22 cellular contexts compared by ENCODE assay signal in the genomic region with DNA sequence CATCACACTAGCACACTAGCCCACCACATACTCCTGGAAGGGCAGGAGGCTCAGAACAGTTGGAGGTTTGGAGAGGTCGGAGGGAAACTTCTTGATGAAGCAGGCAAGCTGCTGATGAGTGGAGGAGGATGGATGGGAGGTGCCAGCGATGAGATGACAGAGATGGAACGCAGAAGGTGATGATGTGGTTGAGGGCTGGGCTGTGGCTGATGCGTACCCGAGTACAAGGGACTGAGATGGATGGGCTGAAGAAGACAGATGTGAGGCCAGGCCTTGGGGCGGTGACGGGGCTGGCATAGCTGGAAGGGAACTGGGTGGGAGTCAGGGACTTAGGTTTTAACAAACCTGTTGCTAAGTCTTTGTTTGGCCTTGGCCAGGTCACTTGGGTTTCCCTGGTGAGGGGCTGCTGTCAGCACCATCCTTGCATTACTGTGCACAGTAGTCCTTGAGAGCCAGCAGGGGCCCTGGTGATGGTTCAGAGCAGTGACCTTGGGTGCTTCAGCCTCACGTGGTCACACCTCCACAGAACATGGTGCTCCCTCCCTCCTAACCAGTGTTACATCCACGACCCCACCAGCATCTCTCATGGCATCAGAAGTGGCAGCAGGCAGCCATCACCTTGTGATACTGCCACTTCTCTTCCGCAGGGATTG.
"Had no signal": no experiment of that assay in that cellular context is flagged by ENCODE, and none has a peak within 500 bp of the region (broad histone marks: within the 10 kb centered on the region; RNA-seq: fewer than 3 reads in every experiment).

No MANE protein-coding gene starts in this region.

- H3K27me3 ChIP-seq: brain microvascular endothelial cell, MG63, Peyer's patch had no signal

- H3K4me3 Mint-ChIP-seq: activated B cell treated with CpG ODN at 0.5 μM for 24 hours; activated CD4-positive, alpha-beta T cell treated with anti-CD3 and anti-CD28 coated beads, Interleukin-2, amount 10 ng/mL, durations not matched to agents 24 days and 14 days; activated CD8-positive, alpha-beta memory T cell treated with anti-CD3 and anti-CD28 coated beads, Interleukin-2, amount 10 ng/mL, durations not matched to agents 7 days and 5 days; activated naive CD4-positive, alpha-beta T cell treated with anti-CD3 and anti-CD28 coated beads for 36 hours; activated naive CD8-positive, alpha-beta T cell treated with anti-CD3 and anti-CD28 coated beads for 36 hours; activated T-cell treated with anti-CD3 and anti-CD28 coated beads, Interleukin-2, amount 50 U/mL, for 24 hours; activated T-helper 1 cell treated with anti-CD3 and anti-CD28 coated beads, Interleukin-12 subunit alpha, Interleukin-12 subunit beta, Interleukin-2, Interleukin-4 antibody, amounts not matched to agents 30 ng/mL and 10 ng/mL and 1 ng/mL, durations not matched to agents 14 hours and 24 hours and 36 hours; T-cell had no signal

- H3K9ac ChIP-seq: KMS-11 had no signal

- H3K4me2 ChIP-seq: KMS-11 had no signal

- H3K36me3 Mint-ChIP-seq: activated CD8-positive, alpha-beta memory T cell treated with anti-CD3 and anti-CD28 coated beads, Interleukin-2, amount 10 ng/mL, durations not matched to agents 7 days and 5 days; activated naive CD8-positive, alpha-beta T cell treated with anti-CD3 and anti-CD28 coated beads for 36 hours; T-cell had no signal

- H3K36me3 ChIP-seq: brain microvascular endothelial cell, MG63, Peyer's patch had no signal

- FAIRE-seq: TTC549 had no signal

- H3K9me3 Mint-ChIP-seq: activated B cell treated with CpG ODN at 0.5 μM for 24 hours; activated CD4-positive, alpha-beta T cell treated with anti-CD3 and anti-CD28 coated beads, Interleukin-2, amount 10 ng/mL, durations not matched to agents 24 days and 14 days; activated naive CD4-positive, alpha-beta T cell treated with anti-CD3 and anti-CD28 coated beads for 36 hours; activated naive CD8-positive, alpha-beta T cell treated with anti-CD3 and anti-CD28 coated beads for 36 hours; activated T-cell treated with anti-CD3 and anti-CD28 coated beads, Interleukin-2, amount 50 U/mL, for 24 hours; activated T-helper 1 cell treated with anti-CD3 and anti-CD28 coated beads, Interleukin-12 subunit alpha, Interleukin-12 subunit beta, Interleukin-2, Interleukin-4 antibody, amounts not matched to agents 30 ng/mL and 10 ng/mL and 1 ng/mL, durations not matched to agents 14 hours and 24 hours and 36 hours; T-cell had no signal

- ATAC-seq: activated CD8-positive, alpha-beta memory T cell treated with anti-CD3 and anti-CD28 coated beads, Interleukin-2, amount 10 ng/mL, durations not matched to agents 7 days and 5 days; T-cell had no signal

- H3K27ac ChIP-seq: brain microvascular endothelial cell, KMS-11, Peyer's patch, SK-N-MC had no signal

- H3K27me3 Mint-ChIP-seq: activated B cell treated with CpG ODN at 0.5 μM for 24 hours; activated CD4-positive, alpha-beta T cell treated with anti-CD3 and anti-CD28 coated beads, Interleukin-2, amount 10 ng/mL, durations not matched to agents 24 days and 14 days; activated CD8-positive, alpha-beta memory T cell treated with anti-CD3 and anti-CD28 coated beads, Interleukin-2, amount 10 ng/mL, durations not matched to agents 7 days and 5 days; activated naive CD8-positive, alpha-beta T cell treated with anti-CD3 and anti-CD28 coated beads for 36 hours; activated T-cell treated with anti-CD3 and anti-CD28 coated beads, Interleukin-2, amount 50 U/mL, for 24 hours; T-cell had no signal

- DNase-seq: activated B cell treated with CpG ODN at 0.5 μM for 24 hours; activated CD4-positive, alpha-beta T cell treated with anti-CD3 and anti-CD28 coated beads for 1 hour; activated CD4-positive, alpha-beta T cell treated with anti-CD3 and anti-CD28 coated beads, Interleukin-2, amount 10 ng/mL, durations not matched to agents 24 days and 14 days; activated CD4-positive, alpha-beta T cell treated with anti-CD3 and anti-CD28 coated beads, Interleukin-2, amount 50 U/mL, for 48 hours; activated CD8-positive, alpha-beta memory T cell treated with anti-CD3 and anti-CD28 coated beads, Interleukin-2, amount 10 ng/mL, durations not matched to agents 7 days and 5 days; activated effector memory CD4-positive, alpha-beta T cell treated with anti-CD3 and anti-CD28 coated beads, Interleukin-2, amount 50 U/mL, for 16 hours; activated naive CD4-positive, alpha-beta T cell treated with anti-CD3 and anti-CD28 coated beads for 36 hours; activated naive CD8-positive, alpha-beta T cell treated with anti-CD3 and anti-CD28 coated beads for 36 hours; activated T-cell treated with anti-CD3 and anti-CD28 coated beads, Interleukin-2, amount 50 U/mL, for 24 hours; brain microvascular endothelial cell; MG63; MV-4-11; NCI-H1092 treated with DMSO at 0.1 percent for 48 hours; NCI-H2029 treated with DMSO at 0.1 percent for 48 hours; Peyer's patch; T-cell; T-helper 2 cell; T1000 had no signal

- H3K4me3 ChIP-seq: MG63, Peyer's patch, SK-N-MC had no signal

- H3K4me1 Mint-ChIP-seq: activated B cell treated with CpG ODN at 0.5 μM for 24 hours had no signal

- H3K27ac Mint-ChIP-seq: activated B cell treated with CpG ODN at 0.5 μM for 24 hours; activated CD4-positive, alpha-beta T cell treated with anti-CD3 and anti-CD28 coated beads, Interleukin-2, amount 10 ng/mL, durations not matched to agents 24 days and 14 days; activated CD8-positive, alpha-beta memory T cell treated with anti-CD3 and anti-CD28 coated beads, Interleukin-2, amount 10 ng/mL, durations not matched to agents 7 days and 5 days; activated naive CD4-positive, alpha-beta T cell treated with anti-CD3 and anti-CD28 coated beads for 36 hours; activated naive CD8-positive, alpha-beta T cell treated with anti-CD3 and anti-CD28 coated beads for 36 hours; activated T-cell treated with anti-CD3 and anti-CD28 coated beads, Interleukin-2, amount 50 U/mL, for 24 hours; activated T-helper 1 cell treated with anti-CD3 and anti-CD28 coated beads, Interleukin-12 subunit alpha, Interleukin-12 subunit beta, Interleukin-2, Interleukin-4 antibody, amounts not matched to agents 30 ng/mL and 10 ng/mL and 1 ng/mL, durations not matched to agents 14 hours and 24 hours and 36 hours; T-cell had no signal

- H3K9me3 ChIP-seq: MG63, Peyer's patch had no signal
